20 cellular contexts compared by ENCODE assay signal in the genomic region with DNA sequence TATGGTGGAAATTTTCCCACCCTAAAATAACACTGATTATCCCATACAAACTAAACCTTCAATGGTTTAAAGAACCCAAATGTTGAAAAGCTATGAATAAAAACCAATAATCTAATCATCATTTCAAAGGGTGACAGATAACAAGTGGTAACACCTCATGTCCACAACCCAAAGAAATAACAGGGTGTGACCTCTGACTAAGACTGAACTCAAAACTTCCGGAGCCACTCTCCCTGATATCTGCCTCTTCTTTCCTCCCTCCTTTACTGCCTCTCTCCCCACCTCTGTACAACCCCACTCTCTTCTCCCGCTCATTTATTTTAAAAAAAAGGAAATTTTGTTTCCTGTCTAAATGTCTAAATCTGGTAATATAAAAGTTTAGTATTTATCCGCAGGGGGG. TPM values are rescaled to one million over a fixed set of nuclear protein-coding genes. Genes with fewer than 3 reads are reported as not detected.
DNase-seq lines count a peak whose midpoint lies in the region; ATAC-seq and TF ChIP-seq lines count a peak whose summit lies in the region.
"Had no signal": no experiment of that assay in that cellular context is flagged by ENCODE, and none has a peak within 500 bp of the region (broad histone marks: within the 10 kb centered on the region; RNA-seq: fewer than 3 reads in every experiment).

No MANE protein-coding gene starts in this region.

- no TSS peak for BruUV-seq in HCT116 (replicated peaks; lab: Mats Ljungman, UMichigan)

- H3K9me2 ChIP-seq in HCT116 (ENCODE audit: insufficient read depth) = no peaks in the 10 kb centered on the region

- no peak for TF ChIP-seq RAD21 in HCT116 (IDR thresholded peaks at IDR 0.05; ENCODE audit: low read depth)

- H3K79me2 ChIP-seq in HCT116 (ENCODE audit: insufficient read depth, low read length) = peaks cover 97% of the 10 kb centered on the region

- no peak overlapping the region for H3K9ac ChIP-seq in HCT116 (ENCODE audit: low read length)

- no peak overlapping the region for H3K4me3 ChIP-seq in HCT116 (replicated peaks in 1 of 2; ENCODE audit: low read depth in 1 of 2, low read length in 2 of 2)
- H3K4me3 ChIP-seq in naive thymus-derived CD4-positive, alpha-beta T cell (ENCODE audit: low read length) = no peak overlapping the region
- H3K4me3 ChIP-seq: hepatocyte, smooth muscle cell, upper lobe of right lung had no signal

- peaks cover 61% of the 10 kb centered on the region for H3K4me1 Mint-ChIP-seq in activated CD8-positive, alpha-beta memory T cell treated with anti-CD3 and anti-CD28 coated beads, Interleukin-2, amount 10 ng/mL, durations not matched to agents 7 days and 5 days
- peaks cover 48% of the 10 kb centered on the region for H3K4me1 Mint-ChIP-seq in activated CD8-positive, alpha-beta T cell treated with anti-CD3 and anti-CD28 coated beads, Interleukin-2, amount 10 ng/mL, durations not matched to agents 7 days and 5 days (ENCODE audit: low read depth)
- peaks cover 43 to 88% (median 71%) of the 10 kb centered on the region in 7 donors for H3K4me1 Mint-ChIP-seq in naive thymus-derived CD4-positive, alpha-beta T cell

- no peak overlapping the region for H2AFZ ChIP-seq in HCT116 (ENCODE audit: low read depth, low read length, poor library complexity, severe bottlenecking)
- H2AFZ ChIP-seq: hepatocyte had no signal

- peaks cover 42% of the 10 kb centered on the region for H3K36me3 Mint-ChIP-seq in activated CD8-positive, alpha-beta memory T cell treated with anti-CD3 and anti-CD28 coated beads, Interleukin-2, amount 10 ng/mL, durations not matched to agents 7 days and 5 days
- H3K36me3 Mint-ChIP-seq in activated CD8-positive, alpha-beta T cell treated with anti-CD3 and anti-CD28 coated beads, Interleukin-2, amount 10 ng/mL, durations not matched to agents 7 days and 5 days (ENCODE audit: low read depth) = peaks cover 29% of the 10 kb centered on the region
- H3K36me3 Mint-ChIP-seq in naive thymus-derived CD4-positive, alpha-beta T cell = peaks cover 8 to 54% (median 19%) of the 10 kb centered on the region in 5 donors

- H3K4me2 ChIP-seq in HCT116 (ENCODE audit: low read length) = no peak overlapping the region
- H3K4me2 ChIP-seq: hepatocyte, smooth muscle cell had no signal

- H3K36me3 ChIP-seq in HCT116 (ENCODE audit: control insufficient read depth in 1 of 2, insufficient read depth in 2 of 2, low read length in 2 of 2) = no peaks in the 10 kb centered on the region
- H3K36me3 ChIP-seq in naive thymus-derived CD4-positive, alpha-beta T cell (ENCODE audit: control insufficient read depth in 2 of 3, insufficient read depth in 3 of 3, low read length in 3 of 3) = no peaks in the 10 kb centered on the region
- H3K36me3 ChIP-seq: upper lobe of right lung had no signal

- H3K27ac Mint-ChIP-seq in activated CD8-positive, alpha-beta memory T cell treated with anti-CD3 and anti-CD28 coated beads, Interleukin-2, amount 10 ng/mL, durations not matched to agents 7 days and 5 days = peak overlapping the region; percentile 81
- peak overlapping the region; percentile 44 for H3K27ac Mint-ChIP-seq in activated CD8-positive, alpha-beta T cell treated with anti-CD3 and anti-CD28 coated beads, Interleukin-2, amount 10 ng/mL, durations not matched to agents 7 days and 5 days
- H3K27ac Mint-ChIP-seq in naive thymus-derived CD4-positive, alpha-beta T cell = peak overlapping the region in 1 of 9 donors; percentile 60
- H3K27ac Mint-ChIP-seq: CD4-positive, alpha-beta T cell; stimulated activated naive CD8-positive, alpha-beta T cell treated with anti-CD3 and anti-CD28 coated beads, Interleukin-15, Interleukin-2, amounts not matched to agents 100 ng/mL and 50 ng/mL, for 24 hours had no signal

- peak; percentile 90 for ATAC-seq in activated CD8-positive, alpha-beta memory T cell treated with anti-CD3 and anti-CD28 coated beads, Interleukin-2, amount 10 ng/mL, durations not matched to agents 7 days and 5 days
- ATAC-seq in HCT116 (no peak), HG02763 (IDR thresholded peaks at IDR 0.05; ENCODE audit: unreplicated experiment) (no peak), GM21360 (IDR thresholded peaks at IDR 0.05; ENCODE audit: unreplicated experiment) (no peak), GM18519 (IDR thresholded peaks at IDR 0.05; ENCODE audit: low FRiP score, unreplicated experiment) (no peak)
- ATAC-seq in activated CD8-positive, alpha-beta T cell treated with anti-CD3 and anti-CD28 coated beads, Interleukin-2, amount 10 ng/mL, durations not matched to agents 7 days and 5 days = peak; percentile 42
- peak; percentile 67 for ATAC-seq in naive thymus-derived CD4-positive, alpha-beta T cell
- ATAC-seq: upper lobe of right lung had no signal

- H3K27me3 ChIP-seq in HCT116 (ENCODE audit: insufficient read depth, low read length) = no peaks in the 10 kb centered on the region
- no peaks in the 10 kb centered on the region for H3K27me3 ChIP-seq in naive thymus-derived CD4-positive, alpha-beta T cell (ENCODE audit: control insufficient read depth in 2 of 2, insufficient read depth in 2 of 2, low read length in 2 of 2)
- H3K27me3 ChIP-seq: hepatocyte, upper lobe of right lung had no signal

- RAD21 ChIA-PET in HCT116 (lab: Charles Lee; ENCODE audit: low non-redundant PET in 1 of 2, low total read pairs in 2 of 2, uncharacterized antibody in 2 of 2, unreplicated experiment in 2 of 2) = no interaction called here

- POLR2A ChIA-PET in HCT116 (lab: Charles Lee) = no interaction called here
- POLR2A ChIA-PET in activated CD8-positive, alpha-beta T cell treated with anti-CD3 and anti-CD28 coated beads, Interleukin-2, amount 10 ng/mL, durations not matched to agents 7 days and 5 days (lab: Charles Lee) = interaction anchor here (1.4 kb wide), 1 partner anchor 12 kb away, joined by 10 read pairs; a partner anchor contains a TSS
- POLR2A ChIA-PET in naive thymus-derived CD4-positive, alpha-beta T cell (lab: Charles Lee) = interaction anchor here (0.7 kb wide), 1 partner anchor 801 kb away, joined by 3 read pairs; no protein-coding TSS in a partner anchor

- H3K4me3 Mint-ChIP-seq in activated CD8-positive, alpha-beta memory T cell treated with anti-CD3 and anti-CD28 coated beads, Interleukin-2, amount 10 ng/mL, durations not matched to agents 7 days and 5 days = peak overlapping the region; percentile 14
- no peak overlapping the region for H3K4me3 Mint-ChIP-seq in activated CD8-positive, alpha-beta T cell treated with anti-CD3 and anti-CD28 coated beads, Interleukin-2, amount 10 ng/mL, durations not matched to agents 7 days and 5 days
- peak overlapping the region in 2 of 10 donors; percentile 2 to 11 for H3K4me3 Mint-ChIP-seq in naive thymus-derived CD4-positive, alpha-beta T cell
- H3K4me3 Mint-ChIP-seq: stimulated activated naive CD8-positive, alpha-beta T cell treated with anti-CD3 and anti-CD28 coated beads, Interleukin-15, Interleukin-2, amounts not matched to agents 100 ng/mL and 50 ng/mL, for 24 hours had no signal

- no peaks in the 10 kb centered on the region for H3K9me3 ChIP-seq in HCT116 (ENCODE audit: control insufficient read depth in 1 of 2, insufficient read depth in 1 of 2, low read depth in 1 of 2, low read length in 2 of 2)
- H3K9me3 ChIP-seq in naive thymus-derived CD4-positive, alpha-beta T cell (ENCODE audit: control insufficient read depth in 2 of 3, low read length in 3 of 3) = no peaks in the 10 kb centered on the region
- H3K9me3 ChIP-seq: upper lobe of right lung had no signal

- peaks cover 3% of the 10 kb centered on the region for H3K9me3 Mint-ChIP-seq in activated CD8-positive, alpha-beta memory T cell treated with anti-CD3 and anti-CD28 coated beads, Interleukin-2, amount 10 ng/mL, durations not matched to agents 7 days and 5 days (ENCODE audit: low read depth)
- H3K9me3 Mint-ChIP-seq in activated CD8-positive, alpha-beta T cell treated with anti-CD3 and anti-CD28 coated beads, Interleukin-2, amount 10 ng/mL, durations not matched to agents 7 days and 5 days (ENCODE audit: insufficient read depth) = no peaks in the 10 kb centered on the region
- H3K9me3 Mint-ChIP-seq in naive thymus-derived CD4-positive, alpha-beta T cell = peaks cover 0 to 5% (median 0%) of the 10 kb centered on the region in 11 donors
- H3K9me3 Mint-ChIP-seq: CD4-positive, alpha-beta T cell; stimulated activated naive CD8-positive, alpha-beta T cell treated with anti-CD3 and anti-CD28 coated beads, Interleukin-15, Interleukin-2, amounts not matched to agents 100 ng/mL and 50 ng/mL, for 24 hours had no signal

- H3K4me1 ChIP-seq in HCT116 (ENCODE audit: control insufficient read depth in 1 of 2, insufficient read depth in 2 of 2, low read length in 2 of 2) = 0 out of 4 replicates have a peak, but pooled peaks cover 0 to 5% of the 10 kb centered on the region in 2 experiments
- H3K4me1 ChIP-seq in naive thymus-derived CD4-positive, alpha-beta T cell (ENCODE audit: control insufficient read depth in 2 of 2, insufficient read depth in 2 of 2, low read length in 2 of 2) = peaks cover 0 to 27% of the 10 kb centered on the region in 2 donors

- intact Hi-C loops in HCT116 (cut with micrococcal nuclease) = no loop called here
- intact Hi-C loops in naive thymus-derived CD4-positive, alpha-beta T cell (cut with micrococcal nuclease) = loop anchor here (1.0 to 5.0 kb wide), 3 partner anchors 8 to 33 kb away; no protein-coding TSS in a partner anchor

- TF ChIP-seq POLR2A in HCT116 (IDR thresholded peaks at IDR 0.05; ENCODE audit: borderline replicate concordance, extremely low read depth, insufficient read depth, insufficient read length) = no peak

- no peak for DNase-seq in activated CD8-positive, alpha-beta memory T cell treated with anti-CD3 and anti-CD28 coated beads, Interleukin-2, amount 10 ng/mL, durations not matched to agents 7 days and 5 days
- no peak for DNase-seq in activated CD8-positive, alpha-beta memory T cell treated with anti-CD3 and anti-CD28 coated beads, Interleukin-2, amount 50 U/mL, for 48 hours
- DNase-seq in HCT116 (ENCODE audit: low read depth, low spot score) = no peak
- no peak for DNase-seq in activated CD8-positive, alpha-beta T cell treated with anti-CD3 and anti-CD28 coated beads, Interleukin-2, amount 10 ng/mL, durations not matched to agents 7 days and 5 days
- no peak for DNase-seq in naive thymus-derived CD4-positive, alpha-beta T cell
- DNase-seq: activated CD4-positive, alpha-beta T cell treated with anti-CD3 and anti-CD28 coated beads, Interleukin-2, amount 50 U/mL, for 4 hours; activated naive CD4-positive, alpha-beta T cell; CD4-positive, alpha-beta T cell; Karpas-422; NCI-H1436 treated with DMSO at 0.1 percent for 48 hours; posterior cingulate gyrus; SIG-M5; T-helper 9 cell; upper lobe of right lung had no signal

- TF ChIP-seq CTCF in HCT116 (IDR thresholded peaks at IDR 0.05 in 2 of 3, conservative IDR thresholded peaks at IDR 0.05 in 1 of 3; ENCODE audit: borderline replicate concordance in 1 of 3, insufficient read depth in 1 of 3, low read depth in 2 of 3, low read length in 2 of 3) = no peak

- no peaks in the 10 kb centered on the region for H3K27me3 Mint-ChIP-seq in activated CD8-positive, alpha-beta memory T cell treated with anti-CD3 and anti-CD28 coated beads, Interleukin-2, amount 10 ng/mL, durations not matched to agents 7 days and 5 days
- no peaks in the 10 kb centered on the region for H3K27me3 Mint-ChIP-seq in activated CD8-positive, alpha-beta T cell treated with anti-CD3 and anti-CD28 coated beads, Interleukin-2, amount 10 ng/mL, durations not matched to agents 7 days and 5 days (ENCODE audit: low read depth)
- H3K27me3 Mint-ChIP-seq in naive thymus-derived CD4-positive, alpha-beta T cell = no peaks in the 10 kb centered on the region
- H3K27me3 Mint-ChIP-seq: CD4-positive, alpha-beta T cell; stimulated activated naive CD8-positive, alpha-beta T cell treated with anti-CD3 and anti-CD28 coated beads, Interleukin-15, Interleukin-2, amounts not matched to agents 100 ng/mL and 50 ng/mL, for 24 hours had no signal

- H3K27ac ChIP-seq in HCT116 (ENCODE audit: low read depth, low read length) = no peak overlapping the region
- H3K27ac ChIP-seq in naive thymus-derived CD4-positive, alpha-beta T cell (ENCODE audit: low read depth, low read length) = no peak overlapping the region
- H3K27ac ChIP-seq: hepatocyte, upper lobe of right lung had no signal

- peaks cover 3% of the 10 kb centered on the region; the same call in 1 of the 2 replicates for H4K20me1 ChIP-seq in HCT116 (ENCODE audit: insufficient read depth)

- CTCF ChIA-PET in activated CD8-positive, alpha-beta memory T cell treated with anti-CD3 and anti-CD28 coated beads, Interleukin-2, amount 10 ng/mL, durations not matched to agents 7 days and 5 days (lab: Charles Lee) = interaction anchor here (1.2 to 1.6 kb wide), 3 partner anchors 8 to 113 kb away, joined by 4 to 6 read pairs (median 4); no protein-coding TSS in a partner anchor
- CTCF ChIA-PET in HCT116 (lab: Charles Lee) = no interaction called here
- CTCF ChIA-PET in activated CD8-positive, alpha-beta T cell treated with anti-CD3 and anti-CD28 coated beads, Interleukin-2, amount 10 ng/mL, durations not matched to agents 7 days and 5 days (lab: Charles Lee) = interaction anchor here (1.1 to 4.7 kb wide), 3 partner anchors 23 to 38 kb away, joined by 3 to 36 read pairs (median 3); no protein-coding TSS in a partner anchor
- CTCF ChIA-PET in naive thymus-derived CD4-positive, alpha-beta T cell (lab: Charles Lee) = interaction anchor here (0.7 to 3.4 kb wide), 3 partner anchors 19 to 114 kb away, joined by 3 to 16 read pairs (median 5); no protein-coding TSS in a partner anchor

RNA-seq across cellular contexts. Expression of a gene that starts 11.5 kb away (rescaled TPM):
- total RNA-seq in activated CD8-positive, alpha-beta memory T cell treated with anti-CD3 and anti-CD28 coated beads, Interleukin-2, amount 10 ng/mL, durations not matched to agents 7 days and 5 days = 10 to 100 TPM; 49.3 to 62.9 TPM
- total RNA-seq in HCT116 (2021; ENCODE audit: unreplicated experiment) = 23.0 TPM
- polyA plus RNA-seq in HCT116 (2012) = 12.4 and 15.1 TPM in 2 replicates
- total RNA-seq in activated CD8-positive, alpha-beta T cell treated with anti-CD3 and anti-CD28 coated beads, Interleukin-2, amount 10 ng/mL, durations not matched to agents 7 days and 5 days = 10 to 100 TPM; 50.6 to 56.9 TPM
- 100 to 1,000 TPM in 4 of 5 experiments, 10 to 100 TPM in 1; 57.5 to 139 (median 116) TPM for total RNA-seq in naive thymus-derived CD4-positive, alpha-beta T cell
- 10 to 100 TPM; 40.4 to 50.5 TPM for polyA plus RNA-seq in naive thymus-derived CD4-positive, alpha-beta T cell

Comparison
In these comparisons a context has a peak if more than half of its experiments do, and no peak if none do; other contexts are left out.
1. ATAC-seq: peak in activated CD8-positive, alpha-beta memory T cell treated with anti-CD3 and anti-CD28 coated beads, Interleukin-2, amount 10 ng/mL, durations not matched to agents 7 days and 5 days (single experiment), activated CD8-positive, alpha-beta T cell treated with anti-CD3 and anti-CD28 coated beads, Interleukin-2, amount 10 ng/mL, durations not matched to agents 7 days and 5 days (single experiment) and naive thymus-derived CD4-positive, alpha-beta T cell (single experiment); none in HCT116 (single experiment), HG02763 (single experiment), GM21360 (single experiment) and GM18519 (single experiment).